Comparison of ENCODE assay signal across 10 cellular contexts in genomic region chr9:101977614-101978210, GRCh38.
DNase-seq lines count a peak whose midpoint lies in the region; ATAC-seq, FAIRE-seq and TF ChIP-seq lines count a peak whose summit lies in the region.
"Had no signal": no experiment of that assay in that cellular context is flagged by ENCODE, and none has a peak within 500 bp of the region (broad histone marks: within the 10 kb centered on the region; RNA-seq: fewer than 3 reads in every experiment).

No MANE protein-coding gene starts in this region.

- H3K27me3 ChIP-seq in CD4-positive, alpha-beta T cell (ENCODE audit: control insufficient read depth, insufficient read depth, low read length): no peaks in the 10 kb centered on the region
- H3K27me3 ChIP-seq in RWPE2 (ENCODE audit: insufficient read depth, poor library complexity, severe bottlenecking): peaks cover 11% of the 10 kb centered on the region
- no peaks in the 10 kb centered on the region for H3K27me3 ChIP-seq in H7 (ENCODE audit: control insufficient read depth, insufficient read depth, low read length)

- no peaks in the 10 kb centered on the region for H3K4me1 Mint-ChIP-seq in CD4-positive, alpha-beta T cell (ENCODE audit: low read depth)
- H3K4me1 Mint-ChIP-seq: IgD-negative memory B cell had no signal

- CTCF ChIA-PET in CD4-positive, alpha-beta T cell (lab: Charles Lee): no interaction called here

- H3K36me3 Mint-ChIP-seq in CD4-positive, alpha-beta T cell (ENCODE audit: low read depth): no peaks in the 10 kb centered on the region
- H3K36me3 Mint-ChIP-seq: IgD-negative memory B cell had no signal

- H3K4me3 Mint-ChIP-seq in CD4-positive, alpha-beta T cell: no peak overlapping the region
- H3K4me3 Mint-ChIP-seq: IgD-negative memory B cell had no signal

- no peaks in the 10 kb centered on the region for H3K36me3 ChIP-seq in RWPE2 (ENCODE audit: low read depth)
- no peaks in the 10 kb centered on the region for H3K36me3 ChIP-seq in H7 (replicated peaks; ENCODE audit: control insufficient read depth, insufficient read depth, low read length)

- TF ChIP-seq CTCF in CD4-positive, alpha-beta T cell (IDR thresholded peaks at IDR 0.05): peak; percentile 34
- TF ChIP-seq CTCF in RWPE2 (IDR thresholded peaks at IDR 0.05; ENCODE audit: poor library complexity, severe bottlenecking): peak; percentile 82

- intact Hi-C loops in CD4-positive, alpha-beta T cell (cut with DNase I, micrococcal nuclease): no loop called here

- H3K9me3 Mint-ChIP-seq in CD4-positive, alpha-beta T cell: no peaks in the 10 kb centered on the region
- H3K9me3 Mint-ChIP-seq: IgD-negative memory B cell had no signal

- H3K27me3 Mint-ChIP-seq in CD4-positive, alpha-beta T cell: no peaks in the 10 kb centered on the region
- H3K27me3 Mint-ChIP-seq: IgD-negative memory B cell had no signal

- H3K27ac ChIP-seq in CD4-positive, alpha-beta T cell (ENCODE audit: low read depth, low read length): no peak overlapping the region
- no peak overlapping the region for H3K27ac ChIP-seq in RWPE2 (ENCODE audit: poor library complexity, severe bottlenecking)

- peak; percentile 97 for FAIRE-seq in frontal cortex (lab: Jason Lieb, UNC)

- H3K27ac Mint-ChIP-seq in CD4-positive, alpha-beta T cell: no peak overlapping the region
- H3K27ac Mint-ChIP-seq: IgD-negative memory B cell had no signal

- no peak overlapping the region for H3K4me3 ChIP-seq in RWPE2 (ENCODE audit: severe bottlenecking)
- no peak overlapping the region for H3K4me3 ChIP-seq in H7 (ENCODE audit: insufficient read depth, low read depth, low read length)
- H3K4me3 ChIP-seq: lung had no signal

- no peaks in the 10 kb centered on the region for H3K9me3 ChIP-seq in CD4-positive, alpha-beta T cell (ENCODE audit: control insufficient read depth, low read length)
- no peaks in the 10 kb centered on the region for H3K9me3 ChIP-seq in RWPE2 (ENCODE audit: severe bottlenecking)

- ATAC-seq in CD4-positive, alpha-beta T cell (ENCODE audit: poor library complexity): no peak
- peak; percentile 86 for ATAC-seq in GM19395 (IDR thresholded peaks at IDR 0.05; ENCODE audit: unreplicated experiment)
- ATAC-seq in HG03469 (IDR thresholded peaks at IDR 0.05; ENCODE audit: unreplicated experiment): peak; percentile 87
- ATAC-seq in RWPE2 (ENCODE audit: low read depth): 0 out of 3 replicates have a peak, but pooled peaks have one; percentile 40

- POLR2A ChIA-PET in CD4-positive, alpha-beta T cell (lab: Charles Lee): no interaction called here

- H3K4me1 ChIP-seq in RWPE2 (ENCODE audit: insufficient read depth, poor library complexity, severe bottlenecking): no peaks in the 10 kb centered on the region

- DNase-seq in CD4-positive, alpha-beta T cell: no peak
- no peak for DNase-seq in RWPE2 (ENCODE audit: low spot score)
- DNase-seq in frontal cortex (ENCODE audit: low spot score in 2 of 2): no peak
- no peak for DNase-seq in H7
- no peak for DNase-seq in anterior cingulate cortex (lab: John Stamatoyannopoulos, UW)
- DNase-seq in NCI-H1048 (lab: John Stamatoyannopoulos, UW): no peak
